In genomic region chr14:52706724-52707706, GRCh38 we compare ENCODE assay signal across 8 cellular contexts. TPM values are rescaled to one million over a fixed set of nuclear protein-coding genes. Genes with fewer than 3 reads are reported as not detected.
A peak's percentile ranks its signal among the peaks of the same experiment; 100 is the strongest.
DNase-seq lines count a peak whose midpoint lies in the region; TF ChIP-seq lines count a peak whose summit lies in the region.

TSS of gene PSMC6 (plus strand) at chr14:52707200. CDS start at chr14:52707220, 20 bp downstream.

- no peaks in the 10 kb centered on the region for H3K27me3 ChIP-seq in SJSA1 (replicated peaks)
- H3K27me3 ChIP-seq in neutrophil: no peaks in the 10 kb centered on the region

- DNase-seq in GM04503 (ENCODE audit: low read depth): peak; percentile 56
- peak; percentile 56 for DNase-seq in HFF-Myc (ENCODE audit: extremely low read depth, low read depth)
- DNase-seq in MV-4-11 (lab: John Stamatoyannopoulos, UW): peak; percentile 84
- peak; percentile 82 to 91 for DNase-seq in SJSA1 (ENCODE audit: low read depth in 1 of 2, low spot score in 2 of 2)
- DNase-seq in activated naive CD4-positive, alpha-beta T cell (lab: John Stamatoyannopoulos, UW): peak; percentile 78 to 95 (median 87)
- peak; percentile 87 for DNase-seq in foreskin melanocyte
- DNase-seq in substantia nigra (lab: John Stamatoyannopoulos, UW): peak; percentile 56 to 95 (median 89)

- peaks cover 43% of the 10 kb centered on the region for H3K36me3 ChIP-seq in SJSA1
- H3K36me3 ChIP-seq in neutrophil: peaks cover 27% of the 10 kb centered on the region

- H3K27ac ChIP-seq in SJSA1: peak within 1 kb of the TSS; percentile 68
- H3K27ac ChIP-seq in neutrophil: peak within 1 kb of the TSS; percentile 88
- H3K27ac ChIP-seq in substantia nigra (ENCODE audit: low read depth, low read length, poor library complexity, severe bottlenecking): peak within 1 kb of the TSS; percentile 91

- TF ChIP-seq CTCF in HFF-Myc (IDR thresholded peaks at IDR 0.05; ENCODE audit: low read depth, low read length, missing control alignments) (no peak), neutrophil (IDR thresholded peaks at IDR 0.05) (peak; percentile 49)

- no peaks in the 10 kb centered on the region for H3K9me3 ChIP-seq in SJSA1 (replicated peaks)
- no peaks in the 10 kb centered on the region for H3K9me3 ChIP-seq in neutrophil

- H3K4me1 ChIP-seq in SJSA1 (replicated peaks) (peaks cover 17% of the 10 kb centered on the region), neutrophil (ENCODE audit: control insufficient read depth in 1 of 2, insufficient read depth in 1 of 2, low read depth in 1 of 2, low read length in 1 of 2) (peaks cover 26 to 28% of the 10 kb centered on the region in 2 experiments)

- peak within 1 kb of the TSS; percentile 96 for H3K4me3 ChIP-seq in HFF-Myc (replicated peaks; ENCODE audit: low read depth, low read length)
- H3K4me3 ChIP-seq in SJSA1: peak within 1 kb of the TSS; percentile 64
- peak within 1 kb of the TSS; percentile 84 to 88 for H3K4me3 ChIP-seq in neutrophil (ENCODE audit: low read depth in 1 of 2, low read length in 1 of 2)

RNA-seq across cellular contexts. Expression of gene PSMC6, which starts in this region (rescaled TPM):
- total RNA-seq in SJSA1 (2014; rRNA removed; shearing (Covaris generic)): 168 and 216 TPM in 2 replicates

Comparison
In these comparisons a context has a peak if more than half of its experiments do, and no peak if none do; other contexts are left out.
1. Peak in every context shown above with its lines: DNase-seq, H3K4me3 ChIP-seq and H3K27ac ChIP-seq.